ENCODE assay signal across 18 cellular contexts in genomic region chr12:132432721-132433577, GRCh38. TPM values are rescaled to one million over a fixed set of nuclear protein-coding genes. Genes with fewer than 3 reads are reported as not detected.
DNase-seq lines count a peak whose midpoint lies in the region; ATAC-seq and TF ChIP-seq lines count a peak whose summit lies in the region.
"Had no signal": no experiment of that assay in that cellular context is flagged by ENCODE, and none has a peak within 500 bp of the region (broad histone marks: within the 10 kb centered on the region; RNA-seq: fewer than 3 reads in every experiment).

No MANE protein-coding gene starts in this region.

- peaks cover 13% of the 10 kb centered on the region for H3K36me3 ChIP-seq in BLaER1
- H3K36me3 ChIP-seq in IMR-90 (ENCODE audit: control insufficient read depth, insufficient read depth, low read length), result no peaks in the 10 kb centered on the region
- no peaks in the 10 kb centered on the region for H3K36me3 ChIP-seq in neuronal stem cell (replicated peaks in 1 of 2; ENCODE audit: control insufficient read depth in 2 of 2, insufficient read depth in 2 of 2, low read length in 2 of 2)
- H3K36me3 ChIP-seq: left lung, suprapubic skin had no signal

- TF ChIP-seq CTCF in IMR-90 (conservative IDR thresholded peaks at IDR 0.05; ENCODE audit: low read depth, low read length) (no peak), fibroblast of mammary gland (conservative IDR thresholded peaks at IDR 0.05; ENCODE audit: control insufficient read depth, insufficient read depth, low read depth, low read length) (no peak)

- CTCF ChIA-PET in IMR-90 (lab: Yijun Ruan, JAX), result no interaction called here
- CTCF ChIA-PET in activated CD4-positive, alpha-beta memory T cell treated with anti-CD3 and anti-CD28 coated beads for 36 hours (lab: Charles Lee), result interaction anchor here (1.6 kb wide), 1 partner anchor 91 kb away, joined by 6 read pairs; no protein-coding TSS in a partner anchor

- peak overlapping the region; percentile 1; the same call in 1 of the 2 replicates for H3K4me3 ChIP-seq in BLaER1
- H3K4me3 ChIP-seq in IMR-90 (ENCODE audit: insufficient read depth, low read depth, low read length), result no peak overlapping the region
- H3K4me3 ChIP-seq in fibroblast of mammary gland (ENCODE audit: control insufficient read depth, low read depth, low read length), result no peak overlapping the region
- H3K4me3 ChIP-seq in neuronal stem cell (ENCODE audit: low read length in 2 of 2), result peak overlapping the region in 1 of 2 donors; percentile 36
- H3K4me3 ChIP-seq: left lung, suprapubic skin had no signal

- no peaks in the 10 kb centered on the region for H3K27me3 Mint-ChIP-seq in activated CD4-positive, alpha-beta memory T cell treated with anti-CD3 and anti-CD28 coated beads for 36 hours

- no peak overlapping the region for H2BK20ac ChIP-seq in IMR-90 (ENCODE audit: low read depth, low read length)

- no peak overlapping the region for H2AK9ac ChIP-seq in IMR-90 (replicated peaks; ENCODE audit: low read depth, low read length, poor library complexity)

- H3K27me3 ChIP-seq in BLaER1 (no peaks in the 10 kb centered on the region), IMR-90 (ENCODE audit: control insufficient read depth, insufficient read depth, low read length) (peaks cover 40% of the 10 kb centered on the region), neuronal stem cell (ENCODE audit: control insufficient read depth in 3 of 3, insufficient read depth in 3 of 3, low read depth in 1 of 3, low read length in 3 of 3) (peaks cover 0 to 90% (median 0%) of the 10 kb centered on the region in 3 experiments)

- peak; percentile 42 for ATAC-seq in IMR-90 (ENCODE audit: low read depth)
- ATAC-seq: left lung had no signal

- H3K79me1 ChIP-seq in IMR-90 (ENCODE audit: low read depth in 1 of 2, low read length in 2 of 2) (no peaks in the 10 kb centered on the region), neuronal stem cell (ENCODE audit: low read depth, low read length) (peaks cover 3% of the 10 kb centered on the region)

- peak overlapping the region; percentile 87 for H3K27ac ChIP-seq in BLaER1
- H3K27ac ChIP-seq in IMR-90 (ENCODE audit: insufficient read depth, low read length), result no peak overlapping the region
- no peak overlapping the region for H3K27ac ChIP-seq in neuronal stem cell (replicated peaks; ENCODE audit: low read length)
- H3K27ac ChIP-seq: left lung, parathyroid adenoma, suprapubic skin had no signal

- H2AK5ac ChIP-seq in IMR-90 (ENCODE audit: low read depth, low read length) (no peak overlapping the region), neuronal stem cell (ENCODE audit: low read depth, low read length) (peak overlapping the region; percentile 93)

- no peak overlapping the region for H2BK5ac ChIP-seq in IMR-90 (ENCODE audit: low read depth, low read length, poor library complexity, severe bottlenecking)
- peak overlapping the region; percentile 85 for H2BK5ac ChIP-seq in neuronal stem cell (ENCODE audit: low read length)

- H2AFZ ChIP-seq in IMR-90 (replicated peaks; ENCODE audit: low read length, poor library complexity) (no peak overlapping the region), neuronal stem cell (ENCODE audit: low read length) (no peak overlapping the region)
- H2AFZ ChIP-seq: parathyroid adenoma had no signal

- peak overlapping the region; percentile 96 for H3K4me2 ChIP-seq in BLaER1
- no peak overlapping the region for H3K4me2 ChIP-seq in IMR-90 (ENCODE audit: low read depth, low read length)
- no peak overlapping the region for H3K4me2 ChIP-seq in neuronal stem cell (ENCODE audit: insufficient read depth, low read length, poor library complexity, severe bottlenecking)

- H3K14ac ChIP-seq in IMR-90 (replicated peaks; ENCODE audit: low read depth, low read length) (no peak overlapping the region), neuronal stem cell (ENCODE audit: low read length) (peak overlapping the region; percentile 99)

- H3K18ac ChIP-seq in IMR-90 (ENCODE audit: low read depth, low read length) (no peak overlapping the region), neuronal stem cell (ENCODE audit: low read length) (peak overlapping the region; percentile 82)

- H4K91ac ChIP-seq in IMR-90 (ENCODE audit: insufficient read depth, low read depth, low read length), result no peak overlapping the region
- peak overlapping the region; percentile 98 for H4K91ac ChIP-seq in neuronal stem cell (ENCODE audit: low read depth, low read length, poor library complexity)

- H2BK15ac ChIP-seq in IMR-90 (ENCODE audit: low read depth, low read length) (no peak overlapping the region), neuronal stem cell (ENCODE audit: low read length) (peak overlapping the region; percentile 93)

- peaks cover 31% of the 10 kb centered on the region for H3K4me1 Mint-ChIP-seq in activated CD4-positive, alpha-beta memory T cell treated with anti-CD3 and anti-CD28 coated beads for 36 hours (ENCODE audit: low read depth)

- H2BK120ac ChIP-seq in IMR-90 (ENCODE audit: low read depth, low read length) (no peak overlapping the region), neuronal stem cell (ENCODE audit: low read depth, low read length) (peak overlapping the region; percentile 5)

- peaks cover 100% of the 10 kb centered on the region for H3K4me1 ChIP-seq in BLaER1
- H3K4me1 ChIP-seq in IMR-90 (ENCODE audit: control insufficient read depth, insufficient read depth, low read length), result no peaks in the 10 kb centered on the region; the same call in 1 of the 2 replicates
- H3K4me1 ChIP-seq in neuronal stem cell (ENCODE audit: control insufficient read depth in 2 of 2, insufficient read depth in 1 of 2, low read depth in 1 of 2, low read length in 2 of 2), result peaks cover 7 to 48% of the 10 kb centered on the region in 2 donors
- H3K4me1 ChIP-seq: parathyroid adenoma had no signal

- TF ChIP-seq RAD21 in IMR-90 (IDR thresholded peaks at IDR 0.05; ENCODE audit: low read length), result no peak

- BruUV-seq in IMR-90 (replicated peaks; lab: Mats Ljungman, UMichigan), result no TSS peak

- H3K9ac ChIP-seq in BLaER1, result peak overlapping the region; percentile 66
- no peak overlapping the region for H3K9ac ChIP-seq in IMR-90 (ENCODE audit: low read depth, low read length)
- peak overlapping the region; percentile 89 for H3K9ac ChIP-seq in neuronal stem cell (ENCODE audit: low read depth, low read length, poor library complexity)
- H3K9ac ChIP-seq: parathyroid adenoma had no signal

- H4K8ac ChIP-seq in IMR-90 (ENCODE audit: low read depth in 2 of 2, low read length in 2 of 2) (no peak overlapping the region), neuronal stem cell (ENCODE audit: low read depth, low read length) (peak overlapping the region; percentile 97)

- no peak overlapping the region for H3K56ac ChIP-seq in IMR-90 (ENCODE audit: extremely low read depth, insufficient read depth, low read length)

- DNase-seq in IMR-90 (peak; percentile 15), fibroblast of mammary gland (ENCODE audit: low read depth) (peak; percentile 24), neuronal stem cell (ENCODE audit: low spot score) (no peak), LoVo (ENCODE audit: low spot score) (no peak), NCI-H524 treated with DMSO at 0.1 percent for 48 hours (lab: John Stamatoyannopoulos, UW) (no peak)
- DNase-seq in activated CD4-positive, alpha-beta memory T cell treated with anti-CD3 and anti-CD28 coated beads for 36 hours, result no peak
- DNase-seq in activated T-cell treated with anti-CD3 and anti-CD28 coated beads, Interleukin-2, amount 50 U/mL, for 48 hours, result no peak
- DNase-seq: activated effector memory CD4-positive, alpha-beta T cell treated with Interleukin-2 at 50 U/mL for 16 hours; AML-193; Kasumi-1; NCI-H1092 treated with DMSO at 0.1 percent for 48 hours; NCI-H2081 treated with DMSO at 0.1 percent for 48 hours; stimulated activated CD4-positive, alpha-beta T cell treated with anti-CD3 and anti-CD28 coated beads, Interleukin-4, amount 100 ng/mL, for 4 hours had no signal

- H3K4ac ChIP-seq in IMR-90 (ENCODE audit: low read depth, low read length) (no peak overlapping the region), neuronal stem cell (ENCODE audit: low read length) (peak overlapping the region; percentile 17)

- 49% methylated on average over 34 of the region's 41 CpGs; no CpG with 5 or more reads in 1 of the 2 experiments for WGBS in IMR-90 (ENCODE audit: extremely low coverage in 2 of 2, insufficient read length in 1 of 2), 2 experiments
- no CpG with 5 or more reads among the region's 41 CpGs for WGBS in neuronal stem cell (ENCODE audit: extremely low coverage in 2 of 2, insufficient read length in 2 of 2, insufficient replicate concordance in 1 of 2), 2 donors

- H3K23ac ChIP-seq in IMR-90 (ENCODE audit: low read depth, low read length) (no peak overlapping the region), neuronal stem cell (ENCODE audit: low read depth, low read length, poor library complexity) (peak overlapping the region; percentile 90)

- dilution Hi-C loops in IMR-90 (cut with HindIII; ENCODE audit: low sequenced_read_pairs, unreplicated experiment), result no loop called here

- in situ Hi-C loops in IMR-90 (cut with MboI; ENCODE audit: low sequenced_read_pairs), result no loop called here

- no peaks in the 10 kb centered on the region for H4K20me1 ChIP-seq in BLaER1
- H4K20me1 ChIP-seq in IMR-90 (ENCODE audit: insufficient read depth, low read length), result peaks cover 5% of the 10 kb centered on the region; the same call in 1 of the 2 replicates

- H3K36me3 Mint-ChIP-seq in activated CD4-positive, alpha-beta memory T cell treated with anti-CD3 and anti-CD28 coated beads for 36 hours, result no peaks in the 10 kb centered on the region

- no peak overlapping the region for H3K4me3 Mint-ChIP-seq in activated CD4-positive, alpha-beta memory T cell treated with anti-CD3 and anti-CD28 coated beads for 36 hours
- H3K4me3 Mint-ChIP-seq: T-helper 2 cell treated with Interferon-gamma antibody and Interleukin-4, amounts not matched to agents 5 μg/mL and 100 μg/mL, for 36 hours had no signal

- no peak overlapping the region for H3K27ac Mint-ChIP-seq in activated CD4-positive, alpha-beta memory T cell treated with anti-CD3 and anti-CD28 coated beads for 36 hours

- no peak for TF ChIP-seq POLR2A in IMR-90 (IDR thresholded peaks at IDR 0.05; ENCODE audit: low read depth, low read length)

- intact Hi-C loops in IMR-90 (cut with micrococcal nuclease), result no loop called here
- intact Hi-C loops in activated CD4-positive, alpha-beta memory T cell treated with anti-CD3 and anti-CD28 coated beads for 36 hours (cut with micrococcal nuclease), result no loop called here

- H3K9me3 ChIP-seq in BLaER1 (peaks cover 26% of the 10 kb centered on the region), IMR-90 (ENCODE audit: control insufficient read depth, insufficient read depth, low read length) (no peaks in the 10 kb centered on the region), neuronal stem cell (replicated peaks in 1 of 2; ENCODE audit: control insufficient read depth in 2 of 2, insufficient read depth in 1 of 2, low read depth in 1 of 2, low read length in 2 of 2) (peaks cover 6 to 10% of the 10 kb centered on the region in 2 donors)
- H3K9me3 ChIP-seq: left lung, suprapubic skin had no signal

- H3K9me1 ChIP-seq in IMR-90 (ENCODE audit: insufficient read depth, low read length), result peaks cover 4% of the 10 kb centered on the region; the same call in 1 of the 2 replicates

- peak overlapping the region; percentile 98 for H2BK12ac ChIP-seq in neuronal stem cell (ENCODE audit: low read length)

- no peak overlapping the region for H4K5ac ChIP-seq in IMR-90 (ENCODE audit: low read depth, low read length)

- POLR2A ChIA-PET in IMR-90 (lab: Charles Lee; ENCODE audit: unreplicated experiment), result no interaction called here
- POLR2A ChIA-PET in activated CD4-positive, alpha-beta memory T cell treated with anti-CD3 and anti-CD28 coated beads for 36 hours (lab: Charles Lee), result no interaction called here

- no peaks in the 10 kb centered on the region for H3K9me3 Mint-ChIP-seq in activated CD4-positive, alpha-beta memory T cell treated with anti-CD3 and anti-CD28 coated beads for 36 hours
- H3K9me3 Mint-ChIP-seq: T-helper 2 cell treated with Interferon-gamma antibody and Interleukin-4, amounts not matched to agents 5 μg/mL and 100 μg/mL, for 36 hours had no signal

RNA-seq across cellular contexts. Expression of gene FBRSL1, which starts 57.0 kb away (rescaled TPM):
- total RNA-seq in IMR-90 (2012; rRNA removed), result 0.36 and 0.83 TPM in 2 replicates
- polyA plus RNA-seq in IMR-90 (2012; rRNA removed), result 10.8 and 12.9 TPM in 2 replicates
- polyA plus RNA-seq in IMR-90 (2012; cell fraction: cytosol; rRNA removed), result 9.9 and 14.5 TPM in 2 replicates
- 30.2 and 71.7 TPM in 2 replicates for polyA plus RNA-seq in IMR-90 (2012; cell fraction: nucleus; rRNA removed; ENCODE audit: low replicate concordance)
- polyA plus RNA-seq in neuronal stem cell (2013, experiment 1 of 2), result 61.7 TPM
- 70.1 TPM for polyA plus RNA-seq in neuronal stem cell (2013, experiment 2 of 2)
- 10 to 100 TPM; 38.8 to 41.7 TPM for total RNA-seq in activated CD4-positive, alpha-beta memory T cell treated with anti-CD3 and anti-CD28 coated beads for 36 hours

Comparison
In these comparisons a context has a peak if more than half of its experiments do, and no peak if none do; other contexts are left out.
1. DNase-seq: peak in IMR-90 (single experiment) and fibroblast of mammary gland (single experiment); none in neuronal stem cell (single experiment), LoVo (single experiment), NCI-H524 treated with DMSO at 0.1 percent for 48 hours (single experiment), activated CD4-positive, alpha-beta memory T cell treated with anti-CD3 and anti-CD28 coated beads for 36 hours (single experiment) and activated T-cell treated with anti-CD3 and anti-CD28 coated beads, Interleukin-2, amount 50 U/mL, for 48 hours (0 of 2).
2. RNA of gene FBRSL1, which starts 57.0 kb away (total RNA-seq): 38.8 to 41.7 TPM in activated CD4-positive, alpha-beta memory T cell treated with anti-CD3 and anti-CD28 coated beads for 36 hours; 0.36 to 0.83 TPM in IMR-90; every median in the first group is over 10 times any median in the second.